ENCODE assay signal across 9 cellular contexts in the genomic region with DNA sequence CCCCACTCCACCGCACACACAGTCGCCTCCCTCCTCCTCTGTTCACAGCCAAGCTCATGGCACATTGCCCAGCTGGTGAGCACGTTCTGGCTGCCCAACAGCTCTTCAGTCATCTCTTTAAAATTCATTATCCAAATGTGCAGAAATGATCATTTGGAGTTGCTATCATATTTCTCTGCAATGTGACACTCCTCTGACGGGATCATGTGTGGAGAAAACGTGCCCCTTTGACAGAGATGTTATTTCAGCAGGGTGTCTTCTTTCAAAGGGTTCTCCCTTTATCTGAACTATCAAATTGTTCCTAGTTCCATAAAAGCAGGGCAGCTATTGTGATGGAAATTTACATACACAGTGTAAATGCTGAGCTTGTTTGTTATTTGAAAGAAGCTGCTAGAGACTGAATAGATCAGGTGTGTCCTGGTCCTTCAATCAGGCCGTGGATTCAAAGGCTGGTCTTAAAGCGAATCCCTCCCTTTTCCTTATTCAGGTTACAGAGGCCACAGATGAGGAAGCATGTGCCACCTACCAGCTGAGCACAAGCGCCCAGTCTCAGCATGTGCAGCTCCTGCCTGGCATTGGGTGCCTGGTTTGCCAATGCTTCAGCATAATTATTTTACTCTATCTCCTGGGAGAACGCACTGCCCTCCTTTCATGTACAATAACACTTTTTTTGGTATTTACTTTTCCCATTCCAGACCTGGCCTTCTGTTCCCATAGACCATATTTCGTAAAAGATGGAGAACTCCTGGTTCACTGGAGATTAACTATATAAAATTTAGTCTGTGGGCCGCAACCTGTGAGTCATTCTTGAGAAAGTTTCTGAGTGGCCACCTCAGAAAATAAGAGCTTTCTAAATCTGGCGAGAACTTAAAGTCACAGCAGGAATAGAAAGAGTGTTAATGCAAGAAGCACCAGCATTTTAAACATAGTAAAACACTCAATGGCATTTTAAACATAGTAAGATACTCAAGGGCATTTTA.
DNase-seq lines count a peak whose midpoint lies in the region; ATAC-seq, FAIRE-seq and TF ChIP-seq lines count a peak whose summit lies in the region.
"Had no signal": no experiment of that assay in that cellular context is flagged by ENCODE, and none has a peak within 500 bp of the region (broad histone marks: within the 10 kb centered on the region; RNA-seq: fewer than 3 reads in every experiment).

No MANE protein-coding gene starts in this region.

- TF ChIP-seq EP300 in HepG2 (IDR thresholded peaks at IDR 0.05; ENCODE audit: low read depth in 2 of 2, low read length in 2 of 2), result no peak
- TF ChIP-seq EP300 in HepG2 (CRISPR knock-in tag; IDR thresholded peaks at IDR 0.05; ENCODE audit: borderline replicate concordance), result no peak

- H3K4me1 ChIP-seq in GM23248 (ENCODE audit: insufficient read depth) (peaks cover 18% of the 10 kb centered on the region), right lobe of liver (no peaks in the 10 kb centered on the region), HepG2 (ENCODE audit: insufficient read depth, low read length) (no peaks in the 10 kb centered on the region)

- FAIRE-seq in HepG2 (lab: Jason Lieb, UNC), result no peak
- FAIRE-seq: GM18507 had no signal

- H3K4me3 ChIP-seq in GM23248 (no peak overlapping the region), right lobe of liver (no peak overlapping the region), HepG2 (replicated peaks in 1 of 3; ENCODE audit: insufficient read depth in 1 of 3, low read depth in 2 of 3, low read length in 3 of 3) (no peak overlapping the region)

- intact Hi-C loops in posterior vena cava (cut with DNase I), result no loop called here
- intact Hi-C loops in right lobe of liver (cut with DNase I), result no loop called here
- intact Hi-C loops in HepG2 (cut with micrococcal nuclease; ENCODE audit: unreplicated experiment), result no loop called here

- no peak for ATAC-seq in right lobe of liver
- no peak for ATAC-seq in HepG2

- H3K36me3 ChIP-seq in GM23248 (ENCODE audit: low read depth), result no peaks in the 10 kb centered on the region
- no peaks in the 10 kb centered on the region for H3K36me3 ChIP-seq in right lobe of liver
- H3K36me3 ChIP-seq in HepG2 (replicated peaks in 1 of 2; ENCODE audit: control insufficient read depth in 1 of 2, insufficient read depth in 2 of 2, low read length in 2 of 2), result no peaks in the 10 kb centered on the region

- BruUV-seq in HepG2 (replicated peaks; lab: Mats Ljungman, UMichigan), result no TSS peak

- TF ChIP-seq POLR2A in right lobe of liver (IDR thresholded peaks at IDR 0.05) (no peak), HepG2 (IDR thresholded peaks at IDR 0.05; ENCODE audit: insufficient read depth in 1 of 2, low read depth in 2 of 2, low read length in 2 of 2) (no peak)

- H2AFZ ChIP-seq in GM23248, result no peak overlapping the region
- no peak overlapping the region for H2AFZ ChIP-seq in HepG2 (ENCODE audit: low read length)

- CTCF ChIA-PET in HepG2 (lab: Yijun Ruan, JAX; ENCODE audit: low intra/inter-chr PET ratio, low total read pairs), result no interaction called here

- DNase-seq in GM23248, result peak; percentile 92
- DNase-seq in NCI-H524 (lab: John Stamatoyannopoulos, UW), result peak; percentile 61 to 91
- peak; percentile 34 for DNase-seq in epithelial cell of prostate (ENCODE audit: low read depth, low spot score)
- DNase-seq in posterior vena cava (ENCODE audit: low spot score), result peak; percentile 93
- DNase-seq in ecto neural progenitor cell (ENCODE audit: low spot score), result no peak
- DNase-seq in SIG-M5 (lab: John Stamatoyannopoulos, UW), result no peak
- no peak for DNase-seq in right lobe of liver
- DNase-seq in HepG2 (ENCODE audit: low spot score), result no peak

- 0 out of 2 replicates have a peak overlapping the region, but pooled peaks have one; percentile 8 for H3K27ac ChIP-seq in GM23248
- H3K27ac ChIP-seq in epithelial cell of prostate, result no peak overlapping the region
- H3K27ac ChIP-seq in right lobe of liver, result no peak overlapping the region
- H3K27ac ChIP-seq in HepG2 (ENCODE audit: extremely low read length, insufficient read depth, low read length), result no peak overlapping the region

- H3K79me2 ChIP-seq in GM23248 (ENCODE audit: insufficient read depth), result no peaks in the 10 kb centered on the region
- H3K79me2 ChIP-seq in HepG2 (ENCODE audit: insufficient read depth, low read length), result no peaks in the 10 kb centered on the region

- H3K9me2 ChIP-seq in GM23248 (ENCODE audit: insufficient read depth), result no peaks in the 10 kb centered on the region

- no peak for TF ChIP-seq CTCF in right lobe of liver (IDR thresholded peaks at IDR 0.05)
- TF ChIP-seq CTCF in HepG2 (CRISPR knock-in tag; IDR thresholded peaks at IDR 0.05), result no peak

- H3K9me3 ChIP-seq in GM23248 (ENCODE audit: low read depth) (no peaks in the 10 kb centered on the region), right lobe of liver (no peaks in the 10 kb centered on the region), HepG2 (ENCODE audit: low read length) (no peaks in the 10 kb centered on the region)

- H4K20me1 ChIP-seq in GM23248 (ENCODE audit: insufficient read depth) (no peaks in the 10 kb centered on the region), HepG2 (ENCODE audit: insufficient read depth, low read length) (no peaks in the 10 kb centered on the region)

- H3F3A ChIP-seq in GM23248 (ENCODE audit: insufficient read depth), result peaks cover 27% of the 10 kb centered on the region

- no peak overlapping the region for H3K9ac ChIP-seq in GM23248
- no peak overlapping the region for H3K9ac ChIP-seq in HepG2 (ENCODE audit: insufficient read depth, low read depth, low read length)

- H3K4me2 ChIP-seq in GM23248 (ENCODE audit: unreplicated experiment), result peak overlapping the region; percentile 60
- no peak overlapping the region for H3K4me2 ChIP-seq in HepG2 (ENCODE audit: low read depth, low read length)

- 50% methylated on average over 12 of the region's 12 CpGs for WGBS in GM23248 (ENCODE audit: low coverage in 1 of 2, low lambda C conversion rate in 2 of 2, missing lambda C conversion rate in 2 of 2), 2 experiments
- 47% methylated on average over 12 of the region's 12 CpGs for WGBS in right lobe of liver (ENCODE audit: insufficient coverage, low coverage, low lambda C conversion rate, missing lambda C conversion rate)
- WGBS in HepG2 (ENCODE audit: low lambda C conversion rate), result 28% methylated on average over 12 of the region's 12 CpGs

- no peak for TF ChIP-seq RAD21 in HepG2 (CRISPR knock-in tag; IDR thresholded peaks at IDR 0.05)

- in situ Hi-C loops in GM23248 (cut with MboI), result no loop called here
- in situ Hi-C loops in HepG2 (cut with HindIII; ENCODE audit: extremely low pct_ligation_motif_present, low pct_unique_long_range_greater_than_20kb), result no loop called here

- no peaks in the 10 kb centered on the region for H3K27me3 ChIP-seq in GM23248 (replicated peaks; ENCODE audit: insufficient read depth)
- H3K27me3 ChIP-seq in right lobe of liver, result no peaks in the 10 kb centered on the region
- H3K27me3 ChIP-seq in HepG2 (ENCODE audit: control insufficient read depth in 1 of 2, insufficient read depth in 2 of 2, low read length in 2 of 2), result peaks cover 0 to 12% of the 10 kb centered on the region in 2 experiments; a peak in 2 of 5 replicates

- POLR2A ChIA-PET in HepG2 (lab: Yijun Ruan, JAX), result no interaction called here

TF ChIP-seq in HepG2, 621 proteins besides CTCF, POLR2A, EP300 and RAD21:
- TF ChIP-seq WIZ (CRISPR knock-in tag; IDR thresholded peaks at IDR 0.05), result no peak
- no peak for TF ChIP-seq JUND (CRISPR knock-in tag; IDR thresholded peaks at IDR 0.05)
- TF ChIP-seq ZBTB14 (CRISPR knock-in tag; IDR thresholded peaks at IDR 0.05), result no peak
- TF ChIP-seq, protein P1, sequence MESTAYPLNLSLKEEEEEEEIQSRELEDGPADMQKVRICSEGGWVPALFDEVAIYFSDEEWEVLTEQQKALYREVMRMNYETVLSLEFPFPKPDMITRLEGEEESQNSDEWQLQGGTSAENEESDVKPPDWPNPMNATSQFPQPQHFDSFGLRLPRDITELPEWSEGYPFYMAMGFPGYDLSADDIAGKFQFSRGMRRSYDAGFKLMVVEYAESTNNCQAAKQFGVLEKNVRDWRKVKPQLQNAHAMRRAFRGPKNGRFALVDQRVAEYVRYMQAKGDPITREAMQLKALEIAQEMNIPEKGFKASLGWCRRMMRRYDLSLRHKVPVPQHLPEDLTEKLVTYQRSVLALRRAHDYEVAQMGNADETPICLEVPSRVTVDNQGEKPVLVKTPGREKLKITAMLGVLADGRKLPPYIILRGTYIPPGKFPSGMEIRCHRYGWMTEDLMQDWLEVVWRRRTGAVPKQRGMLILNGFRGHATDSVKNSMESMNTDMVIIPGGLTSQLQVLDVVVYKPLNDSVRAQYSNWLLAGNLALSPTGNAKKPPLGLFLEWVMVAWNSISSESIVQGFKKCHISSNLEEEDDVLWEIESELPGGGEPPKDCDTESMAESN (CRISPR knock-in tag; conservative IDR thresholded peaks at IDR 0.05), result no peak
- TF ChIP-seq ZNF713 (CRISPR knock-in tag; IDR thresholded peaks at IDR 0.05), result no peak
- TF ChIP-seq NFE2L2 (IDR thresholded peaks at IDR 0.05; ENCODE audit: low read length), result no peak
- no peak for TF ChIP-seq ZNF792 (CRISPR knock-in tag; IDR thresholded peaks at IDR 0.05)
- TF ChIP-seq, protein P2, sequence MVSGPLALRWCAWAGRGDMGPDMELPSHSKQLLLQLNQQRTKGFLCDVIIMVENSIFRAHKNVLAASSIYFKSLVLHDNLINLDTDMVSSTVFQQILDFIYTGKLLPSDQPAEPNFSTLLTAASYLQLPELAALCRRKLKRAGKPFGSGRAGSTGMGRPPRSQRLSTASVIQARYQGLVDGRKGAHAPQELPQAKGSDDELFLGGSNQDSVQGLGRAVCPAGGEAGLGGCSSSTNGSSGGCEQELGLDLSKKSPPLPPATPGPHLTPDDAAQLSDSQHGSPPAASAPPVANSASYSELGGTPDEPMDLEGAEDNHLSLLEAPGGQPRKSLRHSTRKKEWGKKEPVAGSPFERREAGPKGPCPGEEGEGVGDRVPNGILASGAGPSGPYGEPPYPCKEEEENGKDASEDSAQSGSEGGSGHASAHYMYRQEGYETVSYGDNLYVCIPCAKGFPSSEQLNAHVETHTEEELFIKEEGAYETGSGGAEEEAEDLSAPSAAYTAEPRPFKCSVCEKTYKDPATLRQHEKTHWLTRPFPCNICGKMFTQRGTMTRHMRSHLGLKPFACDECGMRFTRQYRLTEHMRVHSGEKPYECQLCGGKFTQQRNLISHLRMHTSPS (CRISPR knock-in tag; IDR thresholded peaks at IDR 0.05; ENCODE audit: low read depth), result no peak
- no peak for TF ChIP-seq ZNF678 (CRISPR knock-in tag; IDR thresholded peaks at IDR 0.05)

Comparison
In these comparisons a context has a peak if more than half of its experiments do, and no peak if none do; other contexts are left out.
1. DNase-seq: peak in GM23248 (single experiment), NCI-H524 (2 of 2), epithelial cell of prostate (single experiment) and posterior vena cava (single experiment); none in ecto neural progenitor cell (single experiment), SIG-M5 (single experiment), right lobe of liver (0 of 3) and HepG2 (single experiment).